22 cellular contexts compared by ENCODE assay signal in the genomic region with DNA sequence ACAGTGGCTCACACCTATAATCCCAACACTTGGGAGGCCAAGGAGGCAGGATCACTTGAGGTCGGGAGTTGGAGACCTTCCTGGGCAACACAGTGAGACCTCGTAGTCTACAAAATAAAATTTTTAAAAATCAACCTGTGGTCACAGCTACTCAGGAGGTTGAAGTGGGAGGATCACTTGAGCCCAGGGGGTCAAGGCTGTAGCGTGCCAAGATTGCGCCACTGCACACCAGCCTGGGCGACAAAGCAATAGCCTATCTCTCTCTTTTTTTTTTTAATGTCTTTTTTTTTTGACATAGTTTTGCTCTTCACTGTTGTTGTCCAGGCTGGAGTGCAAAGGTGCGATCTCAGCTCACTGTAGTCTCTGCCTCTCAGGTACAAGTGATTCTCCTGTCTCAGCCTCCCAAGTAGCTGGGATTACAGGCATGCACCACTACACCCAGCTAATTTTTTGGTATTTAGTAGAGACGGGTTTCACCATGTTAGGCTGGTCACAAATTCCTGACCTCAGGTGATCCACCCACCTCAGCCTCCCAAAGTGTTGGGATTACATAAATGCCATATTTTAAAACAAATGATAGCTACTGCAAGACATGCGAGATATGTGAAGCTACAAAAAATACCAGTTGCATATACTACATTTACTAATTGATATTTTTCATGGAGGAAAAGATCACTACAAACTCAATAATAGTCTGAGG.
"Had no signal": no experiment of that assay in that cellular context is flagged by ENCODE, and none has a peak within 500 bp of the region (broad histone marks: within the 10 kb centered on the region; RNA-seq: fewer than 3 reads in every experiment).

No MANE protein-coding gene starts in this region.

- H3K9me3 Mint-ChIP-seq: natural killer cell; stimulated activated effector memory CD8-positive, alpha-beta T cell treated with anti-CD3 and anti-CD28 coated beads, Interleukin-12 subunit alpha, Interleukin-12 subunit beta, amount 100 ng/mL, for 72 hours; stimulated activated naive CD8-positive, alpha-beta T cell treated with anti-CD3 and anti-CD28 coated beads, Interleukin-15, Interleukin-2, amounts not matched to agents 100 ng/mL and 50 ng/mL, for 24 hours had no signal

- H3K36me3 Mint-ChIP-seq: natural killer cell; stimulated activated effector memory CD8-positive, alpha-beta T cell treated with anti-CD3 and anti-CD28 coated beads, Interleukin-12 subunit alpha, Interleukin-12 subunit beta, amount 100 ng/mL, for 72 hours had no signal

- H3K4me3 ChIP-seq: coronary artery, dorsolateral prefrontal cortex, heart left ventricle, lung, neural progenitor cell, pancreas, smooth muscle cell, tibial artery, upper lobe of right lung had no signal

- H3K4me1 Mint-ChIP-seq: natural killer cell; stimulated activated effector memory CD8-positive, alpha-beta T cell treated with anti-CD3 and anti-CD28 coated beads, Interleukin-12 subunit alpha, Interleukin-12 subunit beta, amount 100 ng/mL, for 72 hours had no signal

- H3K27ac Mint-ChIP-seq: natural killer cell; neural progenitor cell; progenitor cell of endocrine pancreas; stimulated activated effector memory CD8-positive, alpha-beta T cell treated with anti-CD3 and anti-CD28 coated beads, Interleukin-12 subunit alpha, Interleukin-12 subunit beta, amount 100 ng/mL, for 72 hours; stimulated activated naive CD8-positive, alpha-beta T cell treated with anti-CD3 and anti-CD28 coated beads, Interleukin-15, Interleukin-2, amounts not matched to agents 100 ng/mL and 50 ng/mL, for 24 hours had no signal

- H3K36me3 ChIP-seq: heart left ventricle, neural progenitor cell, pancreas, tibial artery, upper lobe of right lung had no signal

- H3K27me3 ChIP-seq: dorsolateral prefrontal cortex, heart left ventricle, neural progenitor cell, pancreas, tibial artery, upper lobe of right lung had no signal

- DNase-seq: dorsolateral prefrontal cortex; effector CD8-positive, alpha-beta T cell; heart left ventricle; hippocampal formation; left colon; left ventricle myocardium superior; natural killer cell; nucleus accumbens; pancreas; right cardiac atrium; stimulated activated CD4-positive, alpha-beta T cell treated with anti-CD3 and anti-CD28 coated beads, Interleukin-4, amount 100 ng/mL, for 1 hour; stimulated activated CD8-positive, alpha-beta memory T cell treated with anti-CD3 and anti-CD28 coated beads, Interleukin-4, amount 100 ng/mL, for 48 hours; tibial artery; upper lobe of right lung had no signal

- H3K4me3 Mint-ChIP-seq: natural killer cell; neural progenitor cell; stimulated activated effector memory CD8-positive, alpha-beta T cell treated with anti-CD3 and anti-CD28 coated beads, Interleukin-12 subunit alpha, Interleukin-12 subunit beta, amount 100 ng/mL, for 72 hours; stimulated activated naive CD8-positive, alpha-beta T cell treated with anti-CD3 and anti-CD28 coated beads, Interleukin-15, Interleukin-2, amounts not matched to agents 100 ng/mL and 50 ng/mL, for 24 hours had no signal

- H3K9me3 ChIP-seq: heart left ventricle, pancreas, tibial artery, upper lobe of right lung had no signal

- ATAC-seq: esophagus mucosa; heart left ventricle; left colon; left ventricle myocardium superior; natural killer cell; pancreas; right cardiac atrium; stimulated activated effector memory CD8-positive, alpha-beta T cell treated with anti-CD3 and anti-CD28 coated beads, Interleukin-12 subunit alpha, Interleukin-12 subunit beta, amount 100 ng/mL, for 72 hours; upper lobe of right lung had no signal

- H3K27me3 Mint-ChIP-seq: progenitor cell of endocrine pancreas had no signal
